In genomic region chr4:6782846-6783110, GRCh38 we compare ENCODE assay signal across 8 cellular contexts. TPM values are rescaled to one million over a fixed set of nuclear protein-coding genes. Genes with fewer than 3 reads are reported as not detected.
A peak's percentile ranks its signal among the peaks of the same experiment; 100 is the strongest.
DNase-seq lines count a peak whose midpoint lies in the region; ATAC-seq, FAIRE-seq and TF ChIP-seq lines count a peak whose summit lies in the region.

No MANE protein-coding gene starts in this region.

- CTCF ChIA-PET in A549 (lab: Yijun Ruan, JAX): interaction anchor here (4.0 kb wide), 1 partner anchor 12 kb away, joined by 22 read pairs; no protein-coding TSS in a partner anchor

- no peak for FAIRE-seq in A549 (lab: Jason Lieb, UNC)

- peak overlapping the region; percentile 91 for H3K4me3 ChIP-seq in A549
- H3K4me3 ChIP-seq in HFF-Myc (replicated peaks; ENCODE audit: low read depth, low read length): peak overlapping the region; percentile 90
- peak overlapping the region; percentile 93 for H3K4me3 ChIP-seq in mesodermal cell (ENCODE audit: extremely low read depth, insufficient read depth, low read length, poor library complexity, severe bottlenecking)

- peaks cover 36% of the 10 kb centered on the region for H3K4me1 ChIP-seq in A549
- H3K4me1 ChIP-seq in mesodermal cell (ENCODE audit: control insufficient read depth, insufficient read depth, low read length, poor library complexity, severe bottlenecking): peaks cover 26% of the 10 kb centered on the region

- no peak for TF ChIP-seq EP300 in A549 (IDR thresholded peaks at IDR 0.05)

- H3K36me3 ChIP-seq in mesodermal cell (ENCODE audit: control insufficient read depth, insufficient read depth, low read length): peaks cover 23% of the 10 kb centered on the region

- WGBS in A549 (ENCODE audit: missing lambda C conversion rate): no CpG with 5 or more reads among the region's 34 CpGs
- 0% methylated on average over 27 to 31 of the region's 34 CpGs for WGBS in mesodermal cell (ENCODE audit: insufficient coverage in 2 of 2), 2 experiments

- H3K27ac ChIP-seq in A549 (peak overlapping the region; percentile 99 to 100), caudate nucleus (ENCODE audit: low read depth, low read length) (peak overlapping the region; percentile 95), mesodermal cell (ENCODE audit: low read depth, low read length, severe bottlenecking) (peak overlapping the region; percentile 94)

- TF ChIP-seq RAD21 in A549 (conservative IDR thresholded peaks at IDR 0.05 in 1 of 2, IDR thresholded peaks at IDR 0.05 in 1 of 2): no peak

- TF ChIP-seq CTCF in A549 (IDR thresholded peaks at IDR 0.05) (no peak), HFF-Myc (IDR thresholded peaks at IDR 0.05; ENCODE audit: low read depth, low read length, missing control alignments) (no peak)

- H3K9me3 ChIP-seq in A549 (no peaks in the 10 kb centered on the region), mesodermal cell (ENCODE audit: control insufficient read depth, low read length) (no peaks in the 10 kb centered on the region)

- peak overlapping the region; percentile 94 for H3K4me2 ChIP-seq in A549

- no peak; a peak in 1 of 6 replicates for ATAC-seq in A549
- ATAC-seq in GM18502 (IDR thresholded peaks at IDR 0.05; ENCODE audit: poor library complexity, unreplicated experiment): no peak

- DNase-seq in A549 (ENCODE audit: low read depth in 1 of 2, low spot score in 1 of 2) (peak in 1 of 2 experiments; percentile 19), HFF-Myc (ENCODE audit: extremely low read depth, low read depth) (no peak), caudate nucleus (lab: John Stamatoyannopoulos, UW) (peak in 2 of 61 donors; percentile 56 to 60), SIG-M5 (lab: John Stamatoyannopoulos, UW) (no peak), T-helper 9 cell (no peak)
- DNase-seq in activated CD4-positive, alpha-beta T cell treated with anti-CD3 and anti-CD28 coated beads for 4 hours: no peak

- POLR2A ChIA-PET in A549 (lab: Yijun Ruan, JAX): no interaction called here

- no peak for TF ChIP-seq POLR2A in A549 (IDR thresholded peaks at IDR 0.05; ENCODE audit: low read length)

TF ChIP-seq in A549, 52 proteins besides CTCF, POLR2A, EP300 and RAD21:
- TF ChIP-seq HOXA7 (CRISPR knock-in tag; IDR thresholded peaks at IDR 0.05) (no peak), SMC3 (IDR thresholded peaks at IDR 0.05) (no peak), CBX2 (IDR thresholded peaks at IDR 0.05; ENCODE audit: borderline replicate concordance, low read depth) (no peak), JUN (IDR thresholded peaks at IDR 0.05) (0 out of 5 replicates have a peak, but pooled peaks of 1 of the 2 experiments have one; percentile 2)

RNA-seq across cellular contexts. Expression of gene KIAA0232, which starts 0.3 kb away (rescaled TPM):
- 21.5 and 25.2 TPM in 2 replicates for polyA plus RNA-seq in A549 (2011; rRNA removed)
- polyA plus RNA-seq in A549 (2012; cell fraction: cytosol; rRNA removed): 2.8 and 4.4 TPM in 2 replicates
- polyA plus RNA-seq in A549 (2012; cell fraction: nucleus; rRNA removed): 3.7 and 5.2 TPM in 2 replicates
- polyA plus RNA-seq in A549 (2017; fragmentation: RNase III; extraction: RNeasy Plus Mini Kit Qiagen cat#74134 plus additional on column Dnase treatment): 9.3 to 10.6 TPM (median 10.5 TPM) in 3 replicates
- polyA minus RNA-seq in A549 (2011; rRNA and poly(A)+ RNA removed): 15.6 and 22.7 TPM in 2 replicates
- polyA plus RNA-seq in mesodermal cell (2013, experiment 1 of 2): 25.0 TPM
- 20.5 TPM for polyA plus RNA-seq in mesodermal cell (2013, experiment 2 of 2)
